1 cellular context compared by ENCODE assay signal in genomic region chr16:85159226-85159980, GRCh38.
TF ChIP-seq lines count a peak whose summit lies in the region.

No MANE protein-coding gene starts in this region.

TF ChIP-seq in HepG2, 621 proteins besides CTCF, POLR2A, EP300 and RAD21 (continued from another document):
- TF ChIP-seq CSRNP1 (CRISPR knock-in tag; IDR thresholded peaks at IDR 0.05) (no peak; the same call in 1 of the 2 replicates), TBX2 (CRISPR knock-in tag; IDR thresholded peaks at IDR 0.05; ENCODE audit: borderline replicate concordance) (peak; percentile 84), MED1 (CRISPR knock-in tag; IDR thresholded peaks at IDR 0.05) (peak; percentile 77), ZNF354B (CRISPR knock-in tag; IDR thresholded peaks at IDR 0.05) (0 out of 2 replicates have a peak, but pooled peaks have one; percentile 68), ERF (CRISPR knock-in tag; IDR thresholded peaks at IDR 0.05) (no peak), ZMAT3 (CRISPR knock-in tag; conservative IDR thresholded peaks at IDR 0.05) (peak; percentile 76), ZNF205 (CRISPR knock-in tag; IDR thresholded peaks at IDR 0.05) (no peak)
